ENCODE assay signal across 16 cellular contexts in the genomic region with DNA sequence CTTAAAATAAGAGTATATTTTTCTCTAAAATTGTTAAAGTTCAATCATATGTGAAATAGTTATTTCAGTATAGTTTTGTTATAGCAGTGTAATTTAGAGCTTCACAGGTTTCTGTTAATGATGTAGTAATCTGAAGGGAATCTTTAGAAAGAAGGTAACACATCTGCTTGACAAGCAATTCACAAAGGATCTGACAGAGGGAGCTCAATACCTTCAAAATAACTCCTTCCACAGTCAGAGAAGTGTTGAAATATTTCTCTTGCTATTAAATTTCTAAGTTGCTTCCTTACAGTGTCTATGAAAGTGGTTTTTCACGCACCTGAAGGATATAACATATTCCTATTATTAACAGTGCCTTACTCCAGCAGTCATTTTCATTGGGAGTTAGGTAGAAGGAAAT. TPM values are rescaled to one million over a fixed set of nuclear protein-coding genes. Genes with fewer than 3 reads are reported as not detected.
DNase-seq lines count a peak whose midpoint lies in the region; TF ChIP-seq lines count a peak whose summit lies in the region.
"Had no signal": no experiment of that assay in that cellular context is flagged by ENCODE, and none has a peak within 500 bp of the region (broad histone marks: within the 10 kb centered on the region; RNA-seq: fewer than 3 reads in every experiment).

No MANE protein-coding gene starts in this region.

- H3K14ac ChIP-seq in H9 (ENCODE audit: insufficient read depth, low read length): no peak overlapping the region

- no peaks in the 10 kb centered on the region for H3K79me1 ChIP-seq in H9 (ENCODE audit: insufficient read depth, low read depth, low read length, poor library complexity, severe bottlenecking)

- no peak overlapping the region for H3K4me2 ChIP-seq in H9 (ENCODE audit: insufficient read depth, insufficient read length, low read length)

- no peak overlapping the region for H2BK12ac ChIP-seq in H9 (ENCODE audit: insufficient read length, low read depth, low read length)

- no peak overlapping the region for H4K5ac ChIP-seq in H9 (ENCODE audit: insufficient read length, low read depth, low read length)

- no peak overlapping the region for H3K4ac ChIP-seq in H9 (ENCODE audit: low read depth, low read length)

- H3K36me3 Mint-ChIP-seq in H9 (ENCODE audit: insufficient read depth in 1 of 3, low read depth in 3 of 3) (peaks cover 0 to 12% (median 4%) of the 10 kb centered on the region in 3 experiments; a peak in 3 of 7 replicates), type B pancreatic cell (peaks cover 8% of the 10 kb centered on the region)

- no peak overlapping the region for H3K27ac ChIP-seq in H9 (ENCODE audit: insufficient read length, low read depth, low read length)
- H3K27ac ChIP-seq: esophagus muscularis mucosa, tibial artery had no signal

- no peak overlapping the region for H3K27ac Mint-ChIP-seq in H9
- H3K27ac Mint-ChIP-seq in type B pancreatic cell: no peak overlapping the region
- H3K27ac Mint-ChIP-seq: activated CD8-positive, alpha-beta memory T cell treated with anti-CD3 and anti-CD28 coated beads, Interleukin-2, amount 10 ng/mL, durations not matched to agents 7 days and 5 days; CD4-positive, alpha-beta T cell; IgD-negative memory B cell; T-helper 1 cell treated with Interleukin-12 subunit alpha and Interleukin-12 subunit beta and Interleukin-4 antibody, amounts not matched to agents 30 μg/mL and 1 μg/mL, for 36 hours had no signal

- no peak overlapping the region for H3T11ph ChIP-seq in H9 (ENCODE audit: low read length)

- H3K9me3 Mint-ChIP-seq in H9 (no peaks in the 10 kb centered on the region), type B pancreatic cell (no peaks in the 10 kb centered on the region)
- H3K9me3 Mint-ChIP-seq: CD4-positive, alpha-beta T cell; IgD-negative memory B cell; T-helper 1 cell treated with Interleukin-12 subunit alpha and Interleukin-12 subunit beta and Interleukin-4 antibody, amounts not matched to agents 30 μg/mL and 1 μg/mL, for 36 hours had no signal

- no peak overlapping the region for H2AK5ac ChIP-seq in H9 (ENCODE audit: insufficient read length, low read length)

- H2AFZ ChIP-seq in H9 (ENCODE audit: low read length): no peak overlapping the region

- H3K27me3 ChIP-seq in H9 (ENCODE audit: insufficient read depth, low read length): no peaks in the 10 kb centered on the region; the same call in 1 of the 2 replicates
- H3K27me3 ChIP-seq: esophagus muscularis mucosa, tibial artery had no signal

- DNase-seq in ACHN (peak; percentile 9), H9 (no peak), RKO (ENCODE audit: low spot score) (peak; percentile 56), fibroblast of mammary gland (ENCODE audit: low read depth) (peak; percentile 12), inferior parietal cortex (ENCODE audit: extremely low spot score) (no peak), type B pancreatic cell (ENCODE audit: extremely low spot score, unreplicated experiment) (no peak), AG20443 (ENCODE audit: low spot score) (no peak), NCI-H146 treated with DMSO at 0.1 percent for 48 hours (lab: John Stamatoyannopoulos, UW; ENCODE audit: unreplicated experiment) (no peak)
- DNase-seq: activated CD8-positive, alpha-beta memory T cell treated with anti-CD3 and anti-CD28 coated beads, Interleukin-2, amount 10 ng/mL, durations not matched to agents 7 days and 5 days; aorta; CD4-positive, alpha-beta T cell; right cardiac atrium; tibial artery had no signal

- H4K8ac ChIP-seq in H9 (replicated peaks; ENCODE audit: insufficient read length, low read depth, low read length): no peak overlapping the region

- H2BK120ac ChIP-seq in H9 (ENCODE audit: low read depth, low read length, poor library complexity, severe bottlenecking): no peak overlapping the region

- no peaks in the 10 kb centered on the region for H3K23me2 ChIP-seq in H9 (ENCODE audit: insufficient read length, low read depth, low read length, poor library complexity, severe bottlenecking)

- WGBS in H9 (ENCODE audit: extremely low coverage, insufficient read length, low lambda C conversion rate): no CpG with 5 or more reads among the region's 1 CpG

- no peaks in the 10 kb centered on the region for H4K20me1 ChIP-seq in H9 (ENCODE audit: control insufficient read depth, insufficient read depth, insufficient read length)

- no peak overlapping the region for H3K23ac ChIP-seq in H9 (ENCODE audit: insufficient read length, low read depth, low read length)

- no peaks in the 10 kb centered on the region for H3K9me3 ChIP-seq in H9 (ENCODE audit: control insufficient read depth, low read depth, low read length)
- H3K9me3 ChIP-seq: esophagus muscularis mucosa, tibial artery had no signal

- H3K4me3 ChIP-seq in fibroblast of mammary gland (ENCODE audit: control insufficient read depth, low read depth, low read length): no peak overlapping the region
- H3K4me3 ChIP-seq: esophagus muscularis mucosa, tibial artery had no signal

- no peak overlapping the region for H2BK5ac ChIP-seq in H9 (ENCODE audit: insufficient read length, low read length)

- no peaks in the 10 kb centered on the region for H3K4me1 ChIP-seq in H9 (ENCODE audit: insufficient read depth, low read length)
- H3K4me1 ChIP-seq: esophagus muscularis mucosa, tibial artery had no signal

- no peak overlapping the region for H3K4me3 Mint-ChIP-seq in H9
- H3K4me3 Mint-ChIP-seq in type B pancreatic cell: no peak overlapping the region
- H3K4me3 Mint-ChIP-seq: activated CD8-positive, alpha-beta memory T cell treated with anti-CD3 and anti-CD28 coated beads, Interleukin-2, amount 10 ng/mL, durations not matched to agents 7 days and 5 days; CD4-positive, alpha-beta T cell; IgD-negative memory B cell; T-helper 1 cell treated with Interleukin-12 subunit alpha and Interleukin-12 subunit beta and Interleukin-4 antibody, amounts not matched to agents 30 μg/mL and 1 μg/mL, for 36 hours had no signal

- H4K91ac ChIP-seq in H9 (ENCODE audit: insufficient read length, low read depth, low read length): no peak overlapping the region

- H2BK15ac ChIP-seq in H9 (ENCODE audit: low read depth, low read length): no peak overlapping the region

- no peak overlapping the region for H3K56ac ChIP-seq in H9 (ENCODE audit: insufficient read length, low read depth, low read length)

- H3K4me1 Mint-ChIP-seq in H9 (no peaks in the 10 kb centered on the region), type B pancreatic cell (ENCODE audit: unreplicated experiment) (no peaks in the 10 kb centered on the region)
- H3K4me1 Mint-ChIP-seq: activated CD8-positive, alpha-beta memory T cell treated with anti-CD3 and anti-CD28 coated beads, Interleukin-2, amount 10 ng/mL, durations not matched to agents 7 days and 5 days had no signal

- no peak overlapping the region for H3K18ac ChIP-seq in H9 (ENCODE audit: insufficient read length, low read depth, low read length)

- no peaks in the 10 kb centered on the region for H3K79me2 ChIP-seq in H9 (ENCODE audit: insufficient read depth, low read length)

- no peak overlapping the region for H2BK20ac ChIP-seq in H9 (ENCODE audit: low read depth, low read length, poor library complexity, severe bottlenecking)

- in situ Hi-C loops in ACHN (cut with HindIII; ENCODE audit: low pct_ligation_motif_present, low pct_unique_long_range_greater_than_20kb, low sequenced_read_pairs): no loop called here

- no peak overlapping the region for H3K9ac ChIP-seq in H9 (ENCODE audit: extremely low read depth, insufficient read length, low read length)

- peak; percentile 47; the same call in 2 of the 3 replicates for TF ChIP-seq CTCF in H9 (conservative IDR thresholded peaks at IDR 0.05)
- peak; percentile 15 for TF ChIP-seq CTCF in fibroblast of mammary gland (conservative IDR thresholded peaks at IDR 0.05; ENCODE audit: control insufficient read depth, insufficient read depth, low read depth, low read length)
- TF ChIP-seq CTCF in type B pancreatic cell (conservative IDR thresholded peaks at IDR 0.05): no peak

- H3K27me3 Mint-ChIP-seq in H9 (ENCODE audit: low read depth): no peaks in the 10 kb centered on the region
- H3K27me3 Mint-ChIP-seq in type B pancreatic cell: no peaks in the 10 kb centered on the region
- H3K27me3 Mint-ChIP-seq: activated CD8-positive, alpha-beta memory T cell treated with anti-CD3 and anti-CD28 coated beads, Interleukin-2, amount 10 ng/mL, durations not matched to agents 7 days and 5 days; CD4-positive, alpha-beta T cell; IgD-negative memory B cell had no signal

RNA-seq across cellular contexts. Expression of a gene that starts 44.9 kb away (rescaled TPM):
- total RNA-seq in H9 (2021) (12.4 and 12.9 TPM in 2 replicates), type B pancreatic cell (ENCODE audit: low replicate concordance) (26.9 and 32.5 TPM in 2 replicates)

RNA-seq across cellular contexts. Expression of a gene that starts 58.4 kb away (rescaled TPM):
- 13.4 and 14.2 TPM in 2 replicates for total RNA-seq in H9 (2021)
- total RNA-seq in type B pancreatic cell (ENCODE audit: low replicate concordance): 30.2 and 31.2 TPM in 2 replicates

Comparison
In these comparisons a context has a peak if more than half of its experiments do, and no peak if none do; other contexts are left out.
1. DNase-seq: peak in ACHN (single experiment), RKO (single experiment) and fibroblast of mammary gland (single experiment); none in H9 (single experiment), inferior parietal cortex (single experiment), type B pancreatic cell (single experiment), AG20443 (single experiment) and NCI-H146 treated with DMSO at 0.1 percent for 48 hours (single experiment).